31 cellular contexts compared by ENCODE assay signal in genomic region chr16:57904101-57904500, GRCh38.
"Had no signal": no experiment of that assay in that cellular context is flagged by ENCODE, and none has a peak within 500 bp of the region (broad histone marks: within the 10 kb centered on the region; RNA-seq: fewer than 3 reads in every experiment).

No MANE protein-coding gene starts in this region.

- H3K9ac ChIP-seq: neural progenitor cell had no signal

- H3K4me1 ChIP-seq: pancreas, prostate gland, testis, transverse colon, vagina had no signal

- H3K27ac ChIP-seq: left lung, lower lobe of right lung, neural progenitor cell, pancreas, prostate gland, skin epidermis, stomach, testis, thyroid gland, transverse colon, upper lobe of left lung, vagina had no signal

- FAIRE-seq: islet of Langerhans, pancreas had no signal

- H3K4me3 ChIP-seq: left lung, lower lobe of right lung, neural progenitor cell, pancreas, prostate gland, skin epidermis, stomach, testis, thyroid gland, transverse colon, upper lobe of left lung, vagina had no signal

- H3K9me3 ChIP-seq: left lung, lower lobe of right lung, pancreas, prostate gland, stomach, testis, thyroid gland, transverse colon, upper lobe of left lung, vagina had no signal

- DNase-seq: hypothalamus; immature natural killer cell; kidney glomerular epithelial cell; left colon; left lung; lower lobe of right lung; mammary epithelial cell; mesendoderm; naive B cell; natural killer cell; nephron progenitor cell; pancreas; retina; right cardiac atrium; stimulated activated CD4-positive, alpha-beta T cell treated with anti-CD3 and anti-CD28 coated beads, Interleukin-12 subunit alpha, Interleukin-12 subunit beta, amount 100 ng/mL, for 4 hours; stimulated activated CD4-positive, alpha-beta T cell treated with anti-CD3 and anti-CD28 coated beads, Interleukin-15, amount 100 ng/mL, for 24 hours; stimulated activated CD4-positive, alpha-beta T cell treated with anti-CD3 and anti-CD28 coated beads, Interleukin-2, amount 100 ng/mL, for 24 hours; stimulated activated CD4-positive, alpha-beta T cell treated with anti-CD3 and anti-CD28 coated beads, Interleukin-4, amount 100 ng/mL, for 1 hour; stimulated activated naive B cell treated with anti-CD40 and anti-IgM and Interleukin-4, amounts not matched to agents 10 μg/mL and 1 μg/mL and 100 μg/mL, for 72 hours; stimulated activated naive CD8-positive, alpha-beta T cell treated with anti-CD3 and anti-CD28 coated beads, Interleukin-15, Interleukin-2, amounts not matched to agents 100 U/mL and 50 U/mL, for 24 hours; stomach; testis; thyroid gland had no signal

- H3K36me3 ChIP-seq: left lung, lower lobe of right lung, neural progenitor cell, pancreas, prostate gland, stomach, thyroid gland, transverse colon, upper lobe of left lung, vagina had no signal

- ATAC-seq: left lung; lower lobe of right lung; natural killer cell; pancreas; right cardiac atrium; sciatic nerve; stimulated activated naive B cell treated with anti-CD40 and anti-IgM and Interleukin-4, amounts not matched to agents 10 μg/mL and 1 μg/mL and 100 μg/mL, for 72 hours; stimulated activated naive CD8-positive, alpha-beta T cell treated with anti-CD3 and anti-CD28 coated beads, Interleukin-15, Interleukin-2, amounts not matched to agents 100 U/mL and 50 U/mL, for 24 hours had no signal

- H3K4me2 ChIP-seq: neural progenitor cell had no signal

- H3K27me3 ChIP-seq: pancreas, testis, thyroid gland, upper lobe of left lung, vagina had no signal

- H2AFZ ChIP-seq: neural progenitor cell had no signal
